14 cellular contexts compared by ENCODE assay signal in genomic region chrY:12855791-12856275, GRCh38. TPM values are rescaled to one million over a fixed set of nuclear protein-coding genes. Genes with fewer than 3 reads are reported as not detected.
"Had no signal": no experiment of that assay in that cellular context is flagged by ENCODE, and none has a peak within 500 bp of the region (broad histone marks: within the 10 kb centered on the region; RNA-seq: fewer than 3 reads in every experiment).

No MANE protein-coding gene starts in this region.

- H3K9me3 ChIP-seq: ovary, right lobe of liver, spleen had no signal

- DNase-seq: activated CD4-positive, alpha-beta T cell treated with anti-CD3 and anti-CD28 coated beads for 4 hours; activated CD8-positive, alpha-beta T cell treated with anti-CD3 and anti-CD28 coated beads for 36 hours; activated effector memory CD4-positive, alpha-beta T cell treated with anti-CD3 and anti-CD28 coated beads, Interleukin-2, amount 50 U/mL, for 16 hours; activated T-cell treated with anti-CD3 and anti-CD28 coated beads, Interleukin-2, amount 50 U/mL, for 48 hours; amygdala; immature natural killer cell; mesendoderm; ovary; right lobe of liver; spleen; stimulated activated naive CD8-positive, alpha-beta T cell treated with anti-CD3 and anti-CD28 coated beads, Interleukin-15, amount 100 ng/mL, for 72 hours had no signal

- H3K4me1 ChIP-seq: right lobe of liver, spleen had no signal

- H3K4me3 ChIP-seq: ovary, right lobe of liver, spleen had no signal

- H3K36me3 ChIP-seq: ovary, right lobe of liver had no signal

- H3K27me3 ChIP-seq: ovary, right lobe of liver, spleen had no signal

- H3K27ac ChIP-seq: ovary, right lobe of liver, spleen had no signal

RNA-seq across cellular contexts. Expression of gene DDX3Y, which starts 48.8 kb away (rescaled TPM):
- total RNA-seq: chondrocyte, dermis microvascular lymphatic vessel endothelial cell, neural crest cell had no signal
